ENCODE assay signal across 13 cellular contexts in the genomic region with DNA sequence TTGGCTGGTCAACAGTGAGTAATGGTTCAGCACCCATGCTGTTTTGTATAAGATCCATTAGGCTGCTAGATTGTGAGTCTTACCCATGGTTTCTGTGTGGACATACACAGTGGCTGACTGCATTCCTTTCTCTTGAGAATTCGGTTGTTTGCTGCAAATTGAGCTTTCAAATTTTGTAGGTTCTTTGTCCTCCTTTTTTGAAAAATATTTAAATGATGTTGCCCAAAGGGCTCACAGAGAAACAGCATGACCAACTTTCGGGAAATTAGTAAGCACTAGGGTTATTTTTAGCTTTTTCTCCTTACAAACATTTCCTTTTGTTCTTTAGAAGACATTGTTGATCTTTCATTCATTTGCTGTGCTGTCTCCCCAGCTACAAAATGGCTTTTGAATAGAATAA.
A peak's percentile ranks its signal among the peaks of the same experiment; 100 is the strongest.
DNase-seq lines count a peak whose midpoint lies in the region; ATAC-seq, FAIRE-seq and TF ChIP-seq lines count a peak whose summit lies in the region.
"Had no signal": no experiment of that assay in that cellular context is flagged by ENCODE, and none has a peak within 500 bp of the region (broad histone marks: within the 10 kb centered on the region; RNA-seq: fewer than 3 reads in every experiment).

No MANE protein-coding gene starts in this region.

- no peak overlapping the region for H3K9ac ChIP-seq in mesendoderm (ENCODE audit: low read length)

- H3K18ac ChIP-seq in mesendoderm (ENCODE audit: low read length): no peak overlapping the region

- H4K5ac ChIP-seq in mesendoderm (ENCODE audit: low read length): no peak overlapping the region

- no peaks in the 10 kb centered on the region for H3K79me1 ChIP-seq in mesendoderm (ENCODE audit: low read length)

- intact Hi-C loops in dorsolateral prefrontal cortex (cut with DNase I) (loop anchor here in 1 of 2 donors (5.0 kb wide), 1 partner anchor 126 kb away; the partner anchor contains the start of gene ERBIN), pancreas (cut with DNase I) (no loop called here)

- FAIRE-seq in pancreas (lab: Jason Lieb, UNC): no peak

- no peak for TF ChIP-seq POLR2A in Peyer's patch (IDR thresholded peaks at IDR 0.05)

- no peak overlapping the region for H3K4me2 ChIP-seq in mesendoderm (ENCODE audit: low read length)

- H3K9me3 ChIP-seq in pancreas (no peaks in the 10 kb centered on the region), Peyer's patch (peaks cover 0 to 3% (median 0%) of the 10 kb centered on the region in 4 donors)
- H3K9me3 ChIP-seq: uterus had no signal

- WGBS in mesendoderm (ENCODE audit: extremely low coverage, insufficient coverage, low lambda C conversion rate): no CpG with 5 or more reads among the region's 2 CpGs
- WGBS in pancreas, 2 donors: 79 to 90% methylated on average over 2 of the region's 2 CpGs

- H3K4me1 ChIP-seq in mesendoderm (ENCODE audit: control insufficient read depth, low read depth, low read length): no peaks in the 10 kb centered on the region
- H3K4me1 ChIP-seq in pancreas: no peaks in the 10 kb centered on the region
- no peaks in the 10 kb centered on the region for H3K4me1 ChIP-seq in Peyer's patch
- H3K4me1 ChIP-seq: uterus had no signal

- H3K56ac ChIP-seq in mesendoderm (ENCODE audit: low read length): no peak overlapping the region

- H3K4me3 ChIP-seq in AG09309 (ENCODE audit: control insufficient read depth, low read depth, low read length) (no peak overlapping the region), dorsolateral prefrontal cortex (peak overlapping the region in 22 of 59 donors; percentile 0 to 51 (median 21)), mesendoderm (ENCODE audit: low read length) (no peak overlapping the region), pancreas (no peak overlapping the region), Peyer's patch (no peak overlapping the region)
- H3K4me3 ChIP-seq: uterus had no signal

- no peak for ATAC-seq in pancreas
- ATAC-seq in GM18909 (IDR thresholded peaks at IDR 0.05; ENCODE audit: poor library complexity, unreplicated experiment): no peak
- ATAC-seq: naive thymus-derived CD8-positive, alpha-beta T cell had no signal

- no peak overlapping the region for H4K8ac ChIP-seq in mesendoderm (ENCODE audit: low read depth, low read length)

- no peak overlapping the region for H2BK15ac ChIP-seq in mesendoderm (replicated peaks; ENCODE audit: low read depth)

- H2AK5ac ChIP-seq in mesendoderm (ENCODE audit: low read length): no peak overlapping the region

- H3K27ac ChIP-seq in dorsolateral prefrontal cortex: peak overlapping the region; percentile 80 to 99 (median 94)
- H3K27ac ChIP-seq in mesendoderm (ENCODE audit: low read depth, low read length): no peak overlapping the region
- H3K27ac ChIP-seq in pancreas: no peak overlapping the region
- no peak overlapping the region for H3K27ac ChIP-seq in Peyer's patch
- H3K27ac ChIP-seq: uterus had no signal

- H3K23ac ChIP-seq in mesendoderm (ENCODE audit: low read length): no peak overlapping the region

- H3K36me3 ChIP-seq in mesendoderm (ENCODE audit: control insufficient read depth, insufficient read depth, low read length): peaks cover 2% of the 10 kb centered on the region
- no peaks in the 10 kb centered on the region for H3K36me3 ChIP-seq in pancreas
- H3K36me3 ChIP-seq in Peyer's patch: no peaks in the 10 kb centered on the region
- H3K36me3 ChIP-seq: uterus had no signal

- DNase-seq in AG09309 (ENCODE audit: low read depth) (peak; percentile 61), LHCN-M2 (ENCODE audit: low read depth) (peak; percentile 77), dorsolateral prefrontal cortex (no peak), mesendoderm (peak; percentile 23), pancreas (no peak), Peyer's patch (no peak), NCI-H526 treated with DMSO at 0.1 percent for 48 hours (lab: John Stamatoyannopoulos, UW) (no peak)
- DNase-seq: immature natural killer cell; naive thymus-derived CD8-positive, alpha-beta T cell; NCI-H1092; NCI-H446 treated with DMSO at 0.1 percent for 48 hours; uterus had no signal

- no peak overlapping the region for H3K4ac ChIP-seq in mesendoderm (ENCODE audit: low read depth, low read length)

- TF ChIP-seq CTCF in AG09309 (IDR thresholded peaks at IDR 0.05; ENCODE audit: control insufficient read depth, insufficient read depth, low read depth, low read length, missing control alignments) (no peak), dorsolateral prefrontal cortex (IDR thresholded peaks at IDR 0.05 in 54 of 56, conservative IDR thresholded peaks at IDR 0.05 in 2 of 56; ENCODE audit: low read depth in 1 of 56, partially characterized antibody in 56 of 56) (peak in 4 of 56 donors; percentile 9 to 18 (median 14)), pancreas (IDR thresholded peaks at IDR 0.05) (no peak), Peyer's patch (IDR thresholded peaks at IDR 0.05) (no peak)

- H2BK5ac ChIP-seq in mesendoderm (ENCODE audit: low read length): no peak overlapping the region

- H2BK120ac ChIP-seq in mesendoderm (ENCODE audit: low read depth, low read length): no peak overlapping the region

- no peaks in the 10 kb centered on the region for H3K79me2 ChIP-seq in mesendoderm (ENCODE audit: control insufficient read depth, insufficient read depth, low read length)

- H3K27me3 ChIP-seq in dorsolateral prefrontal cortex: no peaks in the 10 kb centered on the region
- H3K27me3 ChIP-seq in mesendoderm (ENCODE audit: insufficient read depth, low read length, poor library complexity): no peaks in the 10 kb centered on the region
- no peaks in the 10 kb centered on the region for H3K27me3 ChIP-seq in pancreas
- H3K27me3 ChIP-seq in Peyer's patch: no peaks in the 10 kb centered on the region
- H3K27me3 ChIP-seq: uterus had no signal

Comparison
In these comparisons a context has a peak if more than half of its experiments do, and no peak if none do; other contexts are left out.
1. DNase-seq: peak in AG09309 (single experiment), LHCN-M2 (single experiment) and mesendoderm (single experiment); none in dorsolateral prefrontal cortex (0 of 10), pancreas (0 of 6), Peyer's patch (0 of 3) and NCI-H526 treated with DMSO at 0.1 percent for 48 hours (single experiment).
2. H3K27ac ChIP-seq: peak in dorsolateral prefrontal cortex (59 of 59); none in mesendoderm (single experiment), pancreas (0 of 4) and Peyer's patch (0 of 4).